8 cellular contexts compared by ENCODE assay signal in the genomic region with DNA sequence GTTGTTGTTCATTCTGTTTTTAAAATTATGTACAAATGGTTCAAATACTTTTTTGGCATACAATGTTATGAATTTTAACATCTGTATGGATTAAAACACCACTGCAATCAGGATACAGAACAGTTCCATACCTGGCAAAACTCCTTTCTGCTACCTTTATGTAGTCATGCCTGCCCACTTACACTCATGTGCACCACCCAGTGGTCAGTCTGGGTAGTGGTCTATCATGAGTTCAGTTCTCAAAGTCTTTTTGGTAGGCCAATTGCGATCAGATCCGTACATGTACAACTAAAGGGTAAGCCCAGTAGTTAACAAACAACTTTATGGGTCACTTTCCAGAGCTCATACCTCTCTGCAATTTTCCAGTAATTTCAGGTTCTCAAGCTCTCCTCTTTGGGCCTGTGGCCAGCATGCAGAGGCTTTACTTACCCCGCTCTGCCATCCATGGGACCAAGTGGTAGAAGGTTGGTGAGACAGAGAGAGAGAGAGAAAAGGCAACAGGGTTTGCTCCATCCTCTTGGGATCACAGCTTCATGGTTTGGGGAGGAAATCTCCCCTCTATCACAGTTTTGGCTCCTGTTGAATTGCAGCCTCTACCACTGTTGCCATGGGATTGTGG.
DNase-seq lines count a peak whose midpoint lies in the region; ATAC-seq and TF ChIP-seq lines count a peak whose summit lies in the region.

No MANE protein-coding gene starts in this region.

- H3F3A ChIP-seq in neural cell (ENCODE audit: insufficient read depth, low read length, poor library complexity, severe bottlenecking), result no peaks in the 10 kb centered on the region

- H3K4me2 ChIP-seq in neural cell (ENCODE audit: low read length), result no peak overlapping the region

- H3K4me1 ChIP-seq in thoracic aorta (ENCODE audit: control insufficient read depth in 1 of 2, low read depth in 2 of 2), result no peaks in the 10 kb centered on the region

- peak; percentile 59 for TF ChIP-seq CTCF in neural cell (IDR thresholded peaks at IDR 0.05; ENCODE audit: poor library complexity, severe bottlenecking)
- peak; percentile 78 for TF ChIP-seq CTCF in thoracic aorta (IDR thresholded peaks at IDR 0.05)

- no peaks in the 10 kb centered on the region for H3K9me2 ChIP-seq in neural cell (ENCODE audit: insufficient read depth, low read length)

- H3K9ac ChIP-seq in neural cell (ENCODE audit: low read length), result no peak overlapping the region

- no peak overlapping the region for H2AFZ ChIP-seq in neural cell (ENCODE audit: low read depth, low read length)

- no peaks in the 10 kb centered on the region for H4K20me1 ChIP-seq in neural cell (ENCODE audit: insufficient read depth)

- no peak for TF ChIP-seq POLR2A in erythroblast (IDR thresholded peaks at IDR 0.05; ENCODE audit: low read length)

- peak; percentile 51 for TF ChIP-seq RAD21 in neural cell (conservative IDR thresholded peaks at IDR 0.05)

- H3K4me3 ChIP-seq in neural cell (ENCODE audit: low read length) (no peak overlapping the region), thoracic aorta (no peak overlapping the region)

- peak; percentile 59 for DNase-seq in activated gamma-delta T cell treated with Interleukin-2 at 50 U/mL for 16 hours
- no peak for DNase-seq in activated gamma-delta T cell (lab: John Stamatoyannopoulos, UW)
- peak; percentile 25 for DNase-seq in NK-92 (lab: John Stamatoyannopoulos, UW; ENCODE audit: unreplicated experiment)
- peak; percentile 64 for DNase-seq in activated CD8-positive, alpha-beta memory T cell treated with anti-CD3 and anti-CD28 coated beads, Interleukin-2, amount 50 U/mL, for 4 hours
- peak; percentile 54 to 75 for DNase-seq in erythroblast (lab: John Stamatoyannopoulos, UW)
- DNase-seq in thoracic aorta (ENCODE audit: low spot score), result peak; percentile 21

- H3K27me3 ChIP-seq in neural cell (ENCODE audit: insufficient read depth, low read depth, low read length), result no peaks in the 10 kb centered on the region
- H3K27me3 ChIP-seq in thoracic aorta (replicated peaks; ENCODE audit: insufficient read depth), result no peaks in the 10 kb centered on the region

- no peaks in the 10 kb centered on the region for H3K79me2 ChIP-seq in neural cell (replicated peaks; ENCODE audit: insufficient read depth, low read length)

- no peaks in the 10 kb centered on the region for H3K9me3 ChIP-seq in neural cell (ENCODE audit: low read length)
- no peaks in the 10 kb centered on the region for H3K9me3 ChIP-seq in thoracic aorta

- H3K27ac ChIP-seq in neural cell (ENCODE audit: low read length), result no peak overlapping the region
- no peak overlapping the region for H3K27ac ChIP-seq in thoracic aorta

- H3K36me3 ChIP-seq in neural cell (ENCODE audit: insufficient read depth, low read length), result no peaks in the 10 kb centered on the region
- no peaks in the 10 kb centered on the region for H3K36me3 ChIP-seq in thoracic aorta

- peak; percentile 61 for ATAC-seq in HG02840 (IDR thresholded peaks at IDR 0.05; ENCODE audit: low FRiP score, unreplicated experiment)
- no peak for ATAC-seq in thoracic aorta (ENCODE audit: insufficient number of reproducible peaks, low FRiP score, low read depth)

- no peak for TF ChIP-seq EP300 in neural cell (conservative IDR thresholded peaks at IDR 0.05; ENCODE audit: poor library complexity, severe bottlenecking)

TF ChIP-seq in neural cell, 6 proteins besides CTCF, POLR2A, EP300 and RAD21:
- TF ChIP-seq SMC3 (conservative IDR thresholded peaks at IDR 0.05; ENCODE audit: poor library complexity) (peak; percentile 62), MXI1 (conservative IDR thresholded peaks at IDR 0.05; ENCODE audit: poor library complexity, severe bottlenecking) (no peak)
